ENCODE assay signal across 15 cellular contexts in genomic region chr1:199460933-199461332, GRCh38.
DNase-seq lines count a peak whose midpoint lies in the region; ATAC-seq lines count a peak whose summit lies in the region.
"Had no signal": no experiment of that assay in that cellular context is flagged by ENCODE, and none has a peak within 500 bp of the region (broad histone marks: within the 10 kb centered on the region; RNA-seq: fewer than 3 reads in every experiment).

No MANE protein-coding gene starts in this region.

- H3K27me3 ChIP-seq in effector memory CD4-positive, alpha-beta T cell (replicated peaks; ENCODE audit: control insufficient read depth, insufficient read depth, low read length, poor library complexity, severe bottlenecking), result no peaks in the 10 kb centered on the region

- H3K27ac ChIP-seq in SK-N-MC, result peak overlapping the region; percentile 69
- H3K27ac ChIP-seq in effector memory CD4-positive, alpha-beta T cell (ENCODE audit: insufficient read depth, low read length, poor library complexity, severe bottlenecking), result no peak overlapping the region

- H3K4me1 ChIP-seq in effector memory CD4-positive, alpha-beta T cell (ENCODE audit: control insufficient read depth, insufficient read depth, low read length, poor library complexity, severe bottlenecking), result no peaks in the 10 kb centered on the region

- DNase-seq in Ammon's horn (ENCODE audit: low spot score) (peak; percentile 13), SK-N-MC (ENCODE audit: low read depth, low spot score) (no peak), germinal center (ENCODE audit: low spot score) (peak; percentile 2), RPMI8226 (no peak)
- DNase-seq in effector memory CD4-positive, alpha-beta T cell, result no peak
- DNase-seq in stimulated activated naive CD8-positive, alpha-beta T cell treated with anti-CD3 and anti-CD28 coated beads, Interleukin-15, Interleukin-2, amounts not matched to agents 100 U/mL and 50 U/mL, for 24 hours, result no peak
- DNase-seq: activated CD4-positive, alpha-beta T cell treated with anti-CD3 and anti-CD28 coated beads, Interleukin-2, amount 50 U/mL, for 4 hours; activated effector memory CD4-positive, alpha-beta T cell treated with Interleukin-2 at 50 U/mL for 16 hours; DMS53; NCI-H2081; NK-92 treated with Interleukin-12 subunit alpha and Interleukin-12 subunit beta, amount 100 ng/mL, for 24 hours; stimulated activated CD4-positive, alpha-beta T cell treated with anti-CD3 and anti-CD28 coated beads, Interleukin-4, amount 100 ng/mL, for 1 hour; stimulated activated naive B cell treated with anti-CD40 and anti-IgM and Interleukin-4, amounts not matched to agents 10 μg/mL and 1 μg/mL and 100 μg/mL, for 72 hours had no signal

- peak; percentile 52 for ATAC-seq in HG02870 (IDR thresholded peaks at IDR 0.05; ENCODE audit: unreplicated experiment)
- no peak for ATAC-seq in HG03378 (IDR thresholded peaks at IDR 0.05; ENCODE audit: unreplicated experiment)
- ATAC-seq in stimulated activated naive CD8-positive, alpha-beta T cell treated with anti-CD3 and anti-CD28 coated beads, Interleukin-15, Interleukin-2, amounts not matched to agents 100 U/mL and 50 U/mL, for 24 hours, result no peak

- H3K36me3 ChIP-seq in SK-N-MC (ENCODE audit: insufficient read depth, low read length), result peaks cover 15% of the 10 kb centered on the region
- no peaks in the 10 kb centered on the region for H3K36me3 ChIP-seq in effector memory CD4-positive, alpha-beta T cell (ENCODE audit: control insufficient read depth, insufficient read depth, low read length)

- H3K9me3 ChIP-seq in SK-N-MC (ENCODE audit: low read depth, low read length), result peaks cover 7% of the 10 kb centered on the region; the same call in 1 of the 2 replicates
- H3K9me3 ChIP-seq in effector memory CD4-positive, alpha-beta T cell (ENCODE audit: control insufficient read depth, low read length), result no peaks in the 10 kb centered on the region

- H3K9ac ChIP-seq in SK-N-MC (ENCODE audit: insufficient read length), result no peak overlapping the region

- H3K4me3 ChIP-seq in SK-N-MC, result no peak overlapping the region
- no peak overlapping the region for H3K4me3 ChIP-seq in effector memory CD4-positive, alpha-beta T cell (ENCODE audit: insufficient read depth, low read depth, low read length, poor library complexity, severe bottlenecking)

Comparison
In these comparisons a context has a peak if more than half of its experiments do, and no peak if none do; other contexts are left out.
1. DNase-seq: peak in Ammon's horn (single experiment) and germinal center (single experiment); none in SK-N-MC (single experiment), effector memory CD4-positive, alpha-beta T cell (0 of 3), stimulated activated naive CD8-positive, alpha-beta T cell treated with anti-CD3 and anti-CD28 coated beads, Interleukin-15, Interleukin-2, amounts not matched to agents 100 U/mL and 50 U/mL, for 24 hours (single experiment) and RPMI8226 (single experiment).